10 cellular contexts compared by ENCODE assay signal in genomic region chr14:81516941-81517797, GRCh38. TPM values are rescaled to one million over a fixed set of nuclear protein-coding genes. Genes with fewer than 3 reads are reported as not detected.
DNase-seq lines count a peak whose midpoint lies in the region; ATAC-seq and TF ChIP-seq lines count a peak whose summit lies in the region.
"Had no signal": no experiment of that assay in that cellular context is flagged by ENCODE, and none has a peak within 500 bp of the region (broad histone marks: within the 10 kb centered on the region; RNA-seq: fewer than 3 reads in every experiment).

No MANE protein-coding gene starts in this region.

- peaks cover 41% of the 10 kb centered on the region for H3K79me2 ChIP-seq in hepatocyte

- H3K9me3 ChIP-seq in adipocyte (ENCODE audit: control insufficient read depth, low read length), result no peaks in the 10 kb centered on the region
- H3K9me3 ChIP-seq in hepatocyte (ENCODE audit: low read depth), result no peaks in the 10 kb centered on the region

- H3K4me1 Mint-ChIP-seq in osteocyte (ENCODE audit: unreplicated experiment), result peaks cover 24% of the 10 kb centered on the region

- H2AFZ ChIP-seq in hepatocyte, result no peak overlapping the region

- H3K9me3 Mint-ChIP-seq in osteocyte (ENCODE audit: unreplicated experiment), result no peaks in the 10 kb centered on the region

- DNase-seq in Ammon's horn (ENCODE audit: low spot score), result peak; percentile 53
- peak; percentile 71 for DNase-seq in adipocyte (ENCODE audit: low read depth)
- peak; percentile 79 for DNase-seq in hepatocyte (ENCODE audit: low spot score)
- DNase-seq in osteocyte (ENCODE audit: extremely low spot score, unreplicated experiment), result no peak
- DNase-seq in SIG-M5 treated with dmso at 0.1 percent for 504 hours (lab: John Stamatoyannopoulos, UW; ENCODE audit: unreplicated experiment), result no peak
- no peak for DNase-seq in NCI-H510A (lab: John Stamatoyannopoulos, UW)
- DNase-seq: DMS79, NCI-H1436 treated with DMSO at 0.1 percent for 48 hours had no signal

- H3K4me2 ChIP-seq in hepatocyte, result peak overlapping the region; percentile 48

- no peaks in the 10 kb centered on the region for H3K9me2 ChIP-seq in hepatocyte (replicated peaks; ENCODE audit: insufficient read depth)

- peaks cover 26% of the 10 kb centered on the region for H3K36me3 Mint-ChIP-seq in osteocyte (ENCODE audit: unreplicated experiment)

- TF ChIP-seq CTCF in hepatocyte (IDR thresholded peaks at IDR 0.05; ENCODE audit: poor library complexity) (no peak), osteocyte (IDR thresholded peaks at IDR 0.05) (no peak)

- peaks cover 62% of the 10 kb centered on the region for H3K4me1 ChIP-seq in adipocyte (ENCODE audit: control insufficient read depth, insufficient read depth, low read length)
- peaks cover 20% of the 10 kb centered on the region for H3K4me1 ChIP-seq in hepatocyte (ENCODE audit: insufficient read depth)

- peak overlapping the region; percentile 82 for H3K9ac ChIP-seq in adipocyte (ENCODE audit: low read length)

- H3K27ac ChIP-seq in hepatocyte, result peak overlapping the region; percentile 84

- H3K4me3 Mint-ChIP-seq in osteocyte (ENCODE audit: unreplicated experiment), result no peak overlapping the region

- WGBS in hepatocyte (ENCODE audit: low lambda C conversion rate, missing lambda C conversion rate), result 25% methylated on average over 2 of the region's 2 CpGs

- peaks cover 15% of the 10 kb centered on the region for H3K36me3 ChIP-seq in adipocyte (ENCODE audit: control insufficient read depth, insufficient read depth, low read length, severe bottlenecking)
- no peaks in the 10 kb centered on the region for H3K36me3 ChIP-seq in hepatocyte (replicated peaks; ENCODE audit: insufficient read depth, low read depth)

- H3K27me3 Mint-ChIP-seq in osteocyte (ENCODE audit: unreplicated experiment), result no peaks in the 10 kb centered on the region

- peak overlapping the region; percentile 51 for H3K4me3 ChIP-seq in adipocyte (ENCODE audit: low read length)
- H3K4me3 ChIP-seq in hepatocyte, result no peak overlapping the region

- H3K27me3 ChIP-seq in adipocyte (replicated peaks; ENCODE audit: control insufficient read depth, insufficient read depth, low read length), result no peaks in the 10 kb centered on the region
- no peaks in the 10 kb centered on the region for H3K27me3 ChIP-seq in hepatocyte

- H4K20me1 ChIP-seq in hepatocyte (ENCODE audit: insufficient read depth, poor library complexity, severe bottlenecking), result peaks cover 5% of the 10 kb centered on the region

- H3K27ac Mint-ChIP-seq in osteocyte (ENCODE audit: unreplicated experiment), result peak overlapping the region; percentile 55

- no peak for ATAC-seq in GM18520 (IDR thresholded peaks at IDR 0.05; ENCODE audit: unreplicated experiment)
- ATAC-seq in GM21381 (IDR thresholded peaks at IDR 0.05; ENCODE audit: unreplicated experiment), result no peak

RNA-seq across cellular contexts. Expression of gene SEL1L, which starts 16.5 kb away (rescaled TPM):
- total RNA-seq in hepatocyte, result 89.4 and 90.6 TPM in 2 replicates
- 53.0 and 53.3 TPM in 2 replicates for polyA plus RNA-seq in hepatocyte
- total RNA-seq in osteocyte, result 140 and 146 TPM in 2 replicates

Comparison
In these comparisons a context has a peak if more than half of its experiments do, and no peak if none do; other contexts are left out.
1. DNase-seq: peak in Ammon's horn (single experiment), adipocyte (single experiment) and hepatocyte (single experiment); none in osteocyte (single experiment), SIG-M5 treated with dmso at 0.1 percent for 504 hours (single experiment) and NCI-H510A (single experiment).